In genomic region chr7:875476-876076, GRCh38 we compare ENCODE assay signal across 9 cellular contexts. TPM values are rescaled to one million over a fixed set of nuclear protein-coding genes. Genes with fewer than 3 reads are reported as not detected.
A peak's percentile ranks its signal among the peaks of the same experiment; 100 is the strongest.
DNase-seq lines count a peak whose midpoint lies in the region; ATAC-seq, FAIRE-seq and TF ChIP-seq lines count a peak whose summit lies in the region.
"Had no signal": no experiment of that assay in that cellular context is flagged by ENCODE, and none has a peak within 500 bp of the region (broad histone marks: within the 10 kb centered on the region; RNA-seq: fewer than 3 reads in every experiment).

No MANE protein-coding gene starts in this region.

- no peaks in the 10 kb centered on the region for H3K9me3 ChIP-seq in naive thymus-derived CD4-positive, alpha-beta T cell (ENCODE audit: control insufficient read depth in 2 of 3, low read length in 3 of 3)
- H3K9me3 ChIP-seq in T-helper 17 cell (ENCODE audit: control insufficient read depth, low read length, poor library complexity, severe bottlenecking) = no peaks in the 10 kb centered on the region

- CTCF ChIA-PET in AG04449 (lab: Yijun Ruan, JAX) = interaction anchor here (0.9 to 6.6 kb wide), 6 partner anchors 10 to 568 kb away, joined by 3 to 171 read pairs (median 3); no protein-coding TSS in a partner anchor
- CTCF ChIA-PET in naive thymus-derived CD4-positive, alpha-beta T cell (lab: Charles Lee) = interaction anchor here (6.3 kb wide), 1 partner anchor 87 kb away, joined by 59 read pairs; no protein-coding TSS in a partner anchor

- intact Hi-C loops in naive thymus-derived CD4-positive, alpha-beta T cell (cut with micrococcal nuclease) = loop anchor here (1.0 to 10.0 kb wide), 13 partner anchors 43 to 285 kb away; partner anchors contain the start of genes COX19 (in 2 of the 2), DNAAF5 (in 2 of the 2), GPR146 (in 1 of the 2) and PRKAR1B (in 1 of the 2)

- H3K4me3 ChIP-seq in AG04449 (ENCODE audit: low read depth, low read length) (peak overlapping the region; percentile 47), HL-60 (replicated peaks; ENCODE audit: insufficient read depth, low read length) (peak overlapping the region; percentile 25), bronchial epithelial cell (ENCODE audit: low read depth, low read length) (peak overlapping the region; percentile 27)
- H3K4me3 ChIP-seq in naive thymus-derived CD4-positive, alpha-beta T cell (ENCODE audit: low read length) = no peak overlapping the region

- peak overlapping the region in 6 of 9 donors; percentile 12 to 68 (median 44) for H3K27ac Mint-ChIP-seq in naive thymus-derived CD4-positive, alpha-beta T cell
- no peak overlapping the region for H3K27ac Mint-ChIP-seq in T-helper 17 cell
- peak overlapping the region in 1 of 2 donors; percentile 51 for H3K27ac Mint-ChIP-seq in activated naive CD4-positive, alpha-beta T cell treated with anti-CD3 and anti-CD28 coated beads, Interleukin-2, amount 50 U/mL, for 72 hours

- H3K27me3 ChIP-seq in HL-60 (ENCODE audit: insufficient read depth, poor library complexity, severe bottlenecking) (no peaks in the 10 kb centered on the region), bronchial epithelial cell (ENCODE audit: control insufficient read depth, insufficient read depth, low read length) (no peaks in the 10 kb centered on the region)
- H3K27me3 ChIP-seq in naive thymus-derived CD4-positive, alpha-beta T cell (ENCODE audit: control insufficient read depth in 2 of 2, insufficient read depth in 2 of 2, low read length in 2 of 2) = no peaks in the 10 kb centered on the region

- H3K36me3 Mint-ChIP-seq in naive thymus-derived CD4-positive, alpha-beta T cell = peaks cover 0 to 19% (median 15%) of the 10 kb centered on the region in 5 donors
- peaks cover under 1% of the 10 kb centered on the region for H3K36me3 Mint-ChIP-seq in T-helper 17 cell (ENCODE audit: low read depth)
- peaks cover 7 to 10% of the 10 kb centered on the region in 2 donors for H3K36me3 Mint-ChIP-seq in activated naive CD4-positive, alpha-beta T cell treated with anti-CD3 and anti-CD28 coated beads, Interleukin-2, amount 50 U/mL, for 72 hours

- TF ChIP-seq CTCF in AG04449 (IDR thresholded peaks at IDR 0.05; ENCODE audit: insufficient read depth, low read length, missing control alignments) (no peak), HL-60 (IDR thresholded peaks at IDR 0.05; ENCODE audit: insufficient read depth, low read length) (no peak), bronchial epithelial cell (IDR thresholded peaks at IDR 0.05; ENCODE audit: insufficient read depth, low read length, severe bottlenecking) (no peak)

- POLR2A ChIA-PET in AG04449 (lab: Yijun Ruan, JAX) = interaction anchor here (1.0 kb wide), 1 partner anchor 11 kb away, joined by 3 read pairs; no protein-coding TSS in a partner anchor
- POLR2A ChIA-PET in naive thymus-derived CD4-positive, alpha-beta T cell (lab: Charles Lee) = interaction anchor here (0.6 to 2.6 kb wide), 10 partner anchors 17 to 619 kb away, joined by 3 to 19 read pairs (median 3); partner anchors contain the start of gene COX19

- ATAC-seq in naive thymus-derived CD4-positive, alpha-beta T cell = no peak
- ATAC-seq in T-helper 17 cell = no peak
- no peak for ATAC-seq in HG02763 (IDR thresholded peaks at IDR 0.05; ENCODE audit: unreplicated experiment)
- no peak for ATAC-seq in activated naive CD4-positive, alpha-beta T cell treated with anti-CD3 and anti-CD28 coated beads, Interleukin-2, amount 50 U/mL, for 72 hours

- peaks cover 0 to 2% (median 0%) of the 10 kb centered on the region in 11 donors for H3K9me3 Mint-ChIP-seq in naive thymus-derived CD4-positive, alpha-beta T cell
- no peaks in the 10 kb centered on the region for H3K9me3 Mint-ChIP-seq in activated naive CD4-positive, alpha-beta T cell treated with anti-CD3 and anti-CD28 coated beads, Interleukin-2, amount 50 U/mL, for 72 hours
- H3K9me3 Mint-ChIP-seq: brain had no signal

- peak overlapping the region; percentile 68 for H3K27ac ChIP-seq in HL-60 (replicated peaks)
- peak overlapping the region; percentile 61 for H3K27ac ChIP-seq in naive thymus-derived CD4-positive, alpha-beta T cell (ENCODE audit: low read depth, low read length)

- peaks cover 11 to 39% (median 30%) of the 10 kb centered on the region in 7 donors for H3K4me1 Mint-ChIP-seq in naive thymus-derived CD4-positive, alpha-beta T cell
- H3K4me1 Mint-ChIP-seq in T-helper 17 cell = peaks cover 11% of the 10 kb centered on the region

- no peak for FAIRE-seq in bronchial epithelial cell (lab: Jason Lieb, UNC)

- no peaks in the 10 kb centered on the region for H3K27me3 Mint-ChIP-seq in naive thymus-derived CD4-positive, alpha-beta T cell
- H3K27me3 Mint-ChIP-seq in T-helper 17 cell = no peaks in the 10 kb centered on the region

- DNase-seq in AG04449 (ENCODE audit: low read depth, low spot score) (no peak), HL-60 (ENCODE audit: low read depth in 1 of 2, low spot score in 1 of 2) (no peak), bronchial epithelial cell (ENCODE audit: low read depth) (no peak), T-helper 17 cell (no peak), NCI-H526 treated with DMSO at 0.1 percent for 48 hours (lab: John Stamatoyannopoulos, UW) (no peak)
- DNase-seq in naive thymus-derived CD4-positive, alpha-beta T cell = peak in 1 of 9 donors; percentile 37
- DNase-seq in activated naive CD4-positive, alpha-beta T cell treated with anti-CD3 and anti-CD28 coated beads, Interleukin-2, amount 50 U/mL, for 72 hours (ENCODE audit: low spot score in 2 of 2) = no peak

- H3K36me3 ChIP-seq in bronchial epithelial cell (ENCODE audit: control insufficient read depth, insufficient read depth, low read length) = peaks cover 16% of the 10 kb centered on the region
- H3K36me3 ChIP-seq in naive thymus-derived CD4-positive, alpha-beta T cell (ENCODE audit: control insufficient read depth in 2 of 3, insufficient read depth in 3 of 3, low read length in 3 of 3) = peaks cover 0 to 32% (median 3%) of the 10 kb centered on the region in 3 experiments

- H3K4me1 ChIP-seq in naive thymus-derived CD4-positive, alpha-beta T cell (ENCODE audit: control insufficient read depth in 2 of 2, insufficient read depth in 2 of 2, low read length in 2 of 2) = peaks cover 14 to 33% of the 10 kb centered on the region in 2 donors

- peak overlapping the region in 5 of 10 donors; percentile 19 to 59 (median 35) for H3K4me3 Mint-ChIP-seq in naive thymus-derived CD4-positive, alpha-beta T cell
- no peak overlapping the region for H3K4me3 Mint-ChIP-seq in T-helper 17 cell

RNA-seq across cellular contexts. Expression of gene GET4, which starts 0.8 kb away (rescaled TPM):
- 44.5 and 52.1 TPM in 2 replicates for total RNA-seq in bronchial epithelial cell
- total RNA-seq in naive thymus-derived CD4-positive, alpha-beta T cell = 10 to 100 TPM; 42.6 to 82.1 (median 52.6) TPM
- polyA plus RNA-seq in naive thymus-derived CD4-positive, alpha-beta T cell = 10 to 100 TPM; 20.5 to 38.6 TPM
- total RNA-seq in T-helper 17 cell = 10 to 100 TPM; 58.5 to 81.0 TPM
- total RNA-seq in activated naive CD4-positive, alpha-beta T cell treated with anti-CD3 and anti-CD28 coated beads, Interleukin-2, amount 50 U/mL, for 72 hours = 10 to 100 TPM; 32.5 to 34.1 TPM

RNA-seq across cellular contexts. Expression of gene SUN1, which starts 43.3 kb away (rescaled TPM):
- total RNA-seq in bronchial epithelial cell (168 and 176 TPM in 2 replicates), T-helper 17 cell (10 to 100 TPM; 89.7 to 97.5 TPM)
- total RNA-seq in naive thymus-derived CD4-positive, alpha-beta T cell = 100 to 1,000 TPM in 3 of 5 experiments, 10 to 100 TPM in 2; 58.4 to 254 (median 114) TPM
- 10 to 100 TPM; 39.4 to 69.0 TPM for polyA plus RNA-seq in naive thymus-derived CD4-positive, alpha-beta T cell
- total RNA-seq in activated naive CD4-positive, alpha-beta T cell treated with anti-CD3 and anti-CD28 coated beads, Interleukin-2, amount 50 U/mL, for 72 hours = 100 to 1,000 TPM; 106 to 109 TPM
